Comparison of ENCODE assay signal across 29 cellular contexts in the genomic region with DNA sequence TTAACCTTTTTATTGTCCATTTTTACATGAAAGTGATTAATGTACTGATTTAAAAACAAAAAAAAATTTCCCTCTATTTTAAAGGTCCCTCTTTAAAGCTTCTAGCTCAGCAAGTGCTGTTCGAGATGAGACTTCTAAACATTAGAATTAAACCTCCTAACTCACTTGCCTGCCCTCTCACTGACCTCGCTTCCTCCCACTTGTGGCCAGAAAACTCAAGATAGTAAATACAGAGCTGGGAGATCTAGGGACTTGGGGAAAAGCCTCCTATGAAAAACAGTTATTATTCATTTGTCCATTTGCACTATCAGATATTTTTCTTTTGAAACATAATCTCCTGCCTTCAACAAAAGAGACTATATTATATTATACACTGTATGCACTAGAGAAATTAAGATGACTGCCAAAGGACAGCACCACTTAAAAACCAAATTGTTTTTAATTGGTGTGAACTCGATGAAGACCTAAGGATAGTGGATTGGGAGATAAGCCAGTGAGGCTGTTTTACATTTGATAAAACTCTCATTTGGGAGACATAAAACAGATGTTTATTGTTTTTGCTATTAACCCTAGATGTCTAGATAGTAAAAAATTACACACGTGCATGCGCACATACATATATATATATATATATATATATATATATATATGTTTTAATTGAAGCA.
A peak's percentile ranks its signal among the peaks of the same experiment; 100 is the strongest.
DNase-seq lines count a peak whose midpoint lies in the region; ATAC-seq and TF ChIP-seq lines count a peak whose summit lies in the region.
"Had no signal": no experiment of that assay in that cellular context is flagged by ENCODE, and none has a peak within 500 bp of the region (broad histone marks: within the 10 kb centered on the region; RNA-seq: fewer than 3 reads in every experiment).

No MANE protein-coding gene starts in this region.

- H3K27me3 ChIP-seq in endodermal cell (ENCODE audit: control insufficient read depth, insufficient read depth, low read length, poor library complexity, severe bottlenecking) (no peaks in the 10 kb centered on the region), mesendoderm (ENCODE audit: insufficient read depth, low read length, poor library complexity) (no peaks in the 10 kb centered on the region), aorta (ENCODE audit: control insufficient read depth in 1 of 2, insufficient read depth in 2 of 2, low read length in 1 of 2) (no peaks in the 10 kb centered on the region), SJCRH30 (no peaks in the 10 kb centered on the region)
- H3K27me3 ChIP-seq: ascending aorta, dorsolateral prefrontal cortex, heart left ventricle, left lung had no signal

- no peak overlapping the region for H3K18ac ChIP-seq in mesendoderm (ENCODE audit: low read length)

- H3K4me2 ChIP-seq in mesendoderm (ENCODE audit: low read length) = no peak overlapping the region

- no peaks in the 10 kb centered on the region for H3K4me1 ChIP-seq in endodermal cell (ENCODE audit: control insufficient read depth, insufficient read depth, low read length)
- no peaks in the 10 kb centered on the region for H3K4me1 ChIP-seq in mesendoderm (ENCODE audit: control insufficient read depth, low read depth, low read length)
- peaks cover 0 to 4% of the 10 kb centered on the region in 2 donors for H3K4me1 ChIP-seq in aorta (ENCODE audit: control insufficient read depth in 1 of 2, insufficient read depth in 2 of 2, low read length in 2 of 2)
- no peaks in the 10 kb centered on the region for H3K4me1 ChIP-seq in SJCRH30

- H3K36me3 Mint-ChIP-seq in endodermal cell (ENCODE audit: low read depth) = no peaks in the 10 kb centered on the region
- H3K36me3 Mint-ChIP-seq in progenitor cell of endocrine pancreas (ENCODE audit: insufficient read depth) = peaks cover 1% of the 10 kb centered on the region
- H3K36me3 Mint-ChIP-seq: activated naive CD8-positive, alpha-beta T cell; CD4-positive, CD25-positive, alpha-beta regulatory T cell had no signal

- H4K5ac ChIP-seq in mesendoderm (ENCODE audit: low read length) = no peak overlapping the region

- no peaks in the 10 kb centered on the region for H3K27me3 Mint-ChIP-seq in endodermal cell (ENCODE audit: insufficient read depth)
- H3K27me3 Mint-ChIP-seq in progenitor cell of endocrine pancreas = no peaks in the 10 kb centered on the region
- H3K27me3 Mint-ChIP-seq: activated naive CD8-positive, alpha-beta T cell; central memory CD8-positive, alpha-beta T cell had no signal

- H3K4ac ChIP-seq in mesendoderm (ENCODE audit: low read depth, low read length) = no peak overlapping the region

- H3K4me3 ChIP-seq in endodermal cell (ENCODE audit: low read length) (no peak overlapping the region), mesendoderm (ENCODE audit: low read length) (no peak overlapping the region), aorta (ENCODE audit: low read length in 2 of 2) (no peak overlapping the region), SJCRH30 (no peak overlapping the region)
- H3K4me3 ChIP-seq: ascending aorta, dorsolateral prefrontal cortex, heart left ventricle, left lung had no signal

- no peaks in the 10 kb centered on the region for H3K36me3 ChIP-seq in endodermal cell (ENCODE audit: control insufficient read depth, insufficient read depth, low read length)
- H3K36me3 ChIP-seq in mesendoderm (ENCODE audit: control insufficient read depth, insufficient read depth, low read length) = no peaks in the 10 kb centered on the region
- H3K36me3 ChIP-seq in aorta (ENCODE audit: control insufficient read depth in 1 of 2, insufficient read depth in 2 of 2, low read length in 1 of 2) = peaks cover 0 to 2% of the 10 kb centered on the region in 2 donors
- H3K36me3 ChIP-seq in SJCRH30 = no peaks in the 10 kb centered on the region
- H3K36me3 ChIP-seq: ascending aorta, heart left ventricle, left lung had no signal

- H3K27ac ChIP-seq in endodermal cell (ENCODE audit: low read depth, low read length) (no peak overlapping the region), mesendoderm (ENCODE audit: low read depth, low read length) (no peak overlapping the region), aorta (ENCODE audit: low read depth in 1 of 2, low read length in 2 of 2) (no peak overlapping the region), SJCRH30 (no peak overlapping the region)
- H3K27ac ChIP-seq: ascending aorta, dorsolateral prefrontal cortex, left lung had no signal

- intact Hi-C loops in Right ventricle myocardium superior (cut with DNase I) = no loop called here
- intact Hi-C loops in Right ventricle myocardium inferior (cut with DNase I) = loop anchor here (10.0 kb wide), 1 partner anchor 92 kb away; no protein-coding TSS in a partner anchor
- intact Hi-C loops in aorta (cut with DNase I) = no loop called here

- H3K9ac ChIP-seq in endodermal cell (ENCODE audit: extremely low read depth, low read length, poor library complexity, severe bottlenecking) (no peak overlapping the region), mesendoderm (ENCODE audit: low read length) (no peak overlapping the region)

- H3K4me3 Mint-ChIP-seq in endodermal cell (no peak overlapping the region), progenitor cell of endocrine pancreas (ENCODE audit: low read depth) (no peak overlapping the region)
- H3K4me3 Mint-ChIP-seq: activated CD8-positive, alpha-beta T cell treated with anti-CD3 and anti-CD28 coated beads, Interleukin-2, amount 10 ng/mL, durations not matched to agents 7 days and 5 days; activated naive CD8-positive, alpha-beta T cell; CD4-positive, CD25-positive, alpha-beta regulatory T cell; central memory CD8-positive, alpha-beta T cell; naive thymus-derived CD8-positive, alpha-beta T cell had no signal

- ATAC-seq in Right ventricle myocardium superior (ENCODE audit: poor library complexity) (peak; percentile 48), Right ventricle myocardium inferior (no peak), aorta (ENCODE audit: low FRiP score) (peak; percentile 58)
- ATAC-seq: activated CD8-positive, alpha-beta T cell treated with anti-CD3 and anti-CD28 coated beads, Interleukin-2, amount 10 ng/mL, durations not matched to agents 7 days and 5 days; HCT116; heart left ventricle; left lung; naive thymus-derived CD8-positive, alpha-beta T cell had no signal

- H2BK5ac ChIP-seq in mesendoderm (ENCODE audit: low read length) = no peak overlapping the region

- H3K9me3 Mint-ChIP-seq in endodermal cell (peaks cover 10% of the 10 kb centered on the region), progenitor cell of endocrine pancreas (ENCODE audit: low read depth) (peaks cover 7% of the 10 kb centered on the region)

- H3K79me2 ChIP-seq in mesendoderm (ENCODE audit: control insufficient read depth, insufficient read depth, low read length) = no peaks in the 10 kb centered on the region

- WGBS in endodermal cell (ENCODE audit: insufficient coverage in 1 of 2, insufficient read length in 1 of 2), 2 experiments = 89 to 100% methylated on average over 1 to 3 of the region's 5 CpGs
- no CpG with 5 or more reads among the region's 5 CpGs for WGBS in mesendoderm (ENCODE audit: extremely low coverage, insufficient coverage, low lambda C conversion rate)
- WGBS in aorta, 2 donors = 57 to 76% methylated on average over 5 of the region's 5 CpGs

- H3K27ac Mint-ChIP-seq in endodermal cell = no peak overlapping the region
- no peak overlapping the region for H3K27ac Mint-ChIP-seq in progenitor cell of endocrine pancreas
- H3K27ac Mint-ChIP-seq: activated CD8-positive, alpha-beta T cell treated with anti-CD3 and anti-CD28 coated beads, Interleukin-2, amount 10 ng/mL, durations not matched to agents 7 days and 5 days; activated naive CD8-positive, alpha-beta T cell; CD4-positive, CD25-positive, alpha-beta regulatory T cell; naive thymus-derived CD8-positive, alpha-beta T cell had no signal

- DNase-seq in Right ventricle myocardium superior (no peak), Right ventricle myocardium inferior (ENCODE audit: missing footprints) (no peak), endodermal cell (no peak), mesendoderm (peak; percentile 29), aorta (no peak), progenitor cell of endocrine pancreas (ENCODE audit: low spot score, unreplicated experiment) (no peak), SKM-1 (lab: John Stamatoyannopoulos, UW; ENCODE audit: unreplicated experiment) (no peak), SJCRH30 (no peak)
- DNase-seq: 8988T; activated CD8-positive, alpha-beta T cell treated with anti-CD3 and anti-CD28 coated beads, Interleukin-2, amount 10 ng/mL, durations not matched to agents 7 days and 5 days; activated effector memory CD4-positive, alpha-beta T cell treated with Interleukin-2 at 50 U/mL for 16 hours; activated T-cell treated with anti-CD3 and anti-CD28 coated beads for 4 hours; CD4-positive, CD25-positive, alpha-beta regulatory T cell; dorsolateral prefrontal cortex; foreskin fibroblast; midbrain; naive thymus-derived CD8-positive, alpha-beta T cell; NCI-H1105 treated with DMSO at 0.1 percent for 48 hours; NCI-H2029; NCI-H748 treated with DMSO at 0.1 percent for 48 hours; retina; RPMI8226; stimulated activated CD4-positive, alpha-beta T cell treated with anti-CD3 and anti-CD28 coated beads, Interleukin-2, amount 100 ng/mL, for 48 hours had no signal

- no peak overlapping the region for H4K8ac ChIP-seq in mesendoderm (ENCODE audit: low read depth, low read length)

- H3K4me1 Mint-ChIP-seq in endodermal cell = peaks cover 19% of the 10 kb centered on the region
- peaks cover 16% of the 10 kb centered on the region for H3K4me1 Mint-ChIP-seq in progenitor cell of endocrine pancreas (ENCODE audit: low read depth)
- H3K4me1 Mint-ChIP-seq: CD4-positive, CD25-positive, alpha-beta regulatory T cell; central memory CD8-positive, alpha-beta T cell; naive thymus-derived CD8-positive, alpha-beta T cell had no signal

- no peak overlapping the region for H3K23ac ChIP-seq in mesendoderm (ENCODE audit: low read length)

- H2BK120ac ChIP-seq in mesendoderm (ENCODE audit: low read depth, low read length) = no peak overlapping the region

- H2BK15ac ChIP-seq in mesendoderm (replicated peaks; ENCODE audit: low read depth) = no peak overlapping the region

- TF ChIP-seq CTCF in endodermal cell (conservative IDR thresholded peaks at IDR 0.05) = peak; percentile 20
- no peak for TF ChIP-seq CTCF in progenitor cell of endocrine pancreas (IDR thresholded peaks at IDR 0.05; ENCODE audit: unreplicated experiment)

- H3K56ac ChIP-seq in mesendoderm (ENCODE audit: low read length) = no peak overlapping the region

- H3K9me3 ChIP-seq in endodermal cell (ENCODE audit: control insufficient read depth, low read length) = peaks cover 6% of the 10 kb centered on the region
- no peaks in the 10 kb centered on the region for H3K9me3 ChIP-seq in aorta (ENCODE audit: control insufficient read depth, low read length)
- no peaks in the 10 kb centered on the region for H3K9me3 ChIP-seq in SJCRH30 (replicated peaks)
- H3K9me3 ChIP-seq: ascending aorta, heart left ventricle, left lung had no signal

- H2AK5ac ChIP-seq in mesendoderm (ENCODE audit: low read length) = no peak overlapping the region

- no peaks in the 10 kb centered on the region for H3K79me1 ChIP-seq in mesendoderm (ENCODE audit: low read length)
